In the genomic region with DNA sequence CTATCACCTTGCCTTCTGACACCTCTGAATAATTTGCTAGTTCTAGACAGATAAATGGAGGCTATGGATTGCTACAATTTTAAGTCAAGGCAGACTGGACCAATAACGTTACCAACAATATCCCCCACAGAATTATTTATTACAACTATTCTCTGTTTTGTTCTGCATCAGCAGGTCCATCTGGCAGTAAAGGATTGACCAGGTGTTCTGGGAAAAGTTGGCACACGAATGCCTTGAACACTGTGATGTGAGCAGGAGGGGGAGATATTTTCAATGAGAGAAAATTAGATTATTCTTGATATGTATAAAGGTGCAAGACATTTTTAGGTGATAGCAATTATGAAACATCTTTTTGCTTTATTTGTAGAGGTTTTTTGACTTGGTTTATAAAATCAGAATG, we compare ENCODE assay signal across 24 cellular contexts.
"Had no signal": no experiment of that assay in that cellular context is flagged by ENCODE, and none has a peak within 500 bp of the region (broad histone marks: within the 10 kb centered on the region; RNA-seq: fewer than 3 reads in every experiment).

No MANE protein-coding gene starts in this region.

- H3K9me3 ChIP-seq: colonic mucosa, pancreas, right lobe of liver, transverse colon, uterus had no signal

- H3K27ac ChIP-seq: colonic mucosa, epithelial cell of prostate, neutrophil, pancreas, right lobe of liver, transverse colon, uterus had no signal

- H3K36me3 ChIP-seq: colonic mucosa, neutrophil, pancreas, right lobe of liver, transverse colon, uterus had no signal

- H3K9me3 Mint-ChIP-seq: endodermal cell had no signal

- H3K4me1 ChIP-seq: colonic mucosa, pancreas, right lobe of liver, transverse colon, uterus had no signal

- H3K4me3 ChIP-seq: colonic mucosa, lung, pancreas, right lobe of liver, transverse colon, uterus had no signal

- H3K27me3 ChIP-seq: colonic mucosa, neutrophil, pancreas, right lobe of liver, transverse colon, uterus had no signal

- H3K27ac Mint-ChIP-seq: activated CD4-positive, alpha-beta T cell treated with anti-CD3 and anti-CD28 coated beads, Interleukin-2, amount 10 ng/mL, durations not matched to agents 24 days and 14 days; activated CD8-positive, alpha-beta T cell treated with anti-CD3 and anti-CD28 coated beads for 36 hours; activated naive CD8-positive, alpha-beta T cell treated with anti-CD3 and anti-CD28 coated beads, Interleukin-2, amount 10 ng/mL, durations not matched to agents 7 days and 5 days; activated T-helper 17 cell treated with anti-CD3 and anti-CD28 coated beads, Interleukin-2, amount 50 U/mL, for 72 hours; endodermal cell; mesothelial cell of epicardium; natural killer cell treated with Interleukin-12 subunit alpha and Interleukin-12 subunit beta and Interleukin-15 and Interleukin-18, amount 100 ng/mL, for 72 hours; stimulated activated naive CD8-positive, alpha-beta T cell treated with anti-CD3 and anti-CD28 coated beads, Interleukin-15, Interleukin-2, amounts not matched to agents 100 ng/mL and 50 ng/mL, for 24 hours had no signal

- H3K4me1 Mint-ChIP-seq: activated CD4-positive, alpha-beta T cell treated with anti-CD3 and anti-CD28 coated beads, Interleukin-2, amount 10 ng/mL, durations not matched to agents 24 days and 14 days; activated naive CD8-positive, alpha-beta T cell treated with anti-CD3 and anti-CD28 coated beads, Interleukin-2, amount 10 ng/mL, durations not matched to agents 7 days and 5 days; activated T-helper 17 cell treated with anti-CD3 and anti-CD28 coated beads, Interleukin-2, amount 50 U/mL, for 72 hours; mesothelial cell of epicardium had no signal

- H3K36me3 Mint-ChIP-seq: activated naive CD8-positive, alpha-beta T cell treated with anti-CD3 and anti-CD28 coated beads, Interleukin-2, amount 10 ng/mL, durations not matched to agents 7 days and 5 days; mesothelial cell of epicardium; natural killer cell treated with Interleukin-12 subunit alpha and Interleukin-12 subunit beta and Interleukin-15 and Interleukin-18, amount 100 ng/mL, for 72 hours had no signal

- H3K27me3 Mint-ChIP-seq: activated CD4-positive, alpha-beta T cell treated with anti-CD3 and anti-CD28 coated beads, Interleukin-2, amount 10 ng/mL, durations not matched to agents 24 days and 14 days; activated CD8-positive, alpha-beta T cell treated with anti-CD3 and anti-CD28 coated beads for 36 hours; activated naive CD8-positive, alpha-beta T cell treated with anti-CD3 and anti-CD28 coated beads, Interleukin-2, amount 10 ng/mL, durations not matched to agents 7 days and 5 days; activated T-helper 17 cell treated with anti-CD3 and anti-CD28 coated beads, Interleukin-2, amount 50 U/mL, for 72 hours; natural killer cell treated with Interleukin-12 subunit alpha and Interleukin-12 subunit beta and Interleukin-15 and Interleukin-18, amount 100 ng/mL, for 72 hours; stimulated activated naive CD8-positive, alpha-beta T cell treated with anti-CD3 and anti-CD28 coated beads, Interleukin-15, Interleukin-2, amounts not matched to agents 100 ng/mL and 50 ng/mL, for 24 hours had no signal

- H3K4me3 Mint-ChIP-seq: activated CD4-positive, alpha-beta T cell treated with anti-CD3 and anti-CD28 coated beads, Interleukin-2, amount 10 ng/mL, durations not matched to agents 24 days and 14 days; activated CD8-positive, alpha-beta T cell treated with anti-CD3 and anti-CD28 coated beads for 36 hours; activated naive CD8-positive, alpha-beta T cell treated with anti-CD3 and anti-CD28 coated beads, Interleukin-2, amount 10 ng/mL, durations not matched to agents 7 days and 5 days; activated T-helper 17 cell treated with anti-CD3 and anti-CD28 coated beads, Interleukin-2, amount 50 U/mL, for 72 hours; endodermal cell; mesothelial cell of epicardium; natural killer cell treated with Interleukin-12 subunit alpha and Interleukin-12 subunit beta and Interleukin-15 and Interleukin-18, amount 100 ng/mL, for 72 hours; stimulated activated naive CD8-positive, alpha-beta T cell treated with anti-CD3 and anti-CD28 coated beads, Interleukin-15, Interleukin-2, amounts not matched to agents 100 ng/mL and 50 ng/mL, for 24 hours had no signal

- DNase-seq: activated CD4-positive, alpha-beta T cell treated with anti-CD3 and anti-CD28 coated beads, Interleukin-2, amount 10 ng/mL, durations not matched to agents 24 days and 14 days; activated CD8-positive, alpha-beta T cell treated with anti-CD3 and anti-CD28 coated beads for 36 hours; activated naive CD4-positive, alpha-beta T cell treated with Interleukin-2 at 50 U/mL for 16 hours; activated naive CD8-positive, alpha-beta T cell treated with anti-CD3 and anti-CD28 coated beads, Interleukin-2, amount 10 ng/mL, durations not matched to agents 7 days and 5 days; activated T-cell treated with anti-CD3 and anti-CD28 coated beads, Interleukin-2, amount 50 U/mL, for 1 hour; colonic mucosa; endodermal cell; foreskin fibroblast; islet precursor cell; pancreas; right lobe of liver; small intestine; stimulated activated CD4-positive, alpha-beta T cell treated with anti-CD3 and anti-CD28 coated beads, Interleukin-15, amount 100 ng/mL, for 24 hours; stimulated activated CD4-positive, alpha-beta T cell treated with anti-CD3 and anti-CD28 coated beads, Interleukin-2, amount 100 ng/mL, for 48 hours; transverse colon; uterus had no signal

- FAIRE-seq: pancreas, small intestine had no signal

- ATAC-seq: activated CD8-positive, alpha-beta T cell treated with anti-CD3 and anti-CD28 coated beads for 36 hours; activated T-helper 17 cell treated with anti-CD3 and anti-CD28 coated beads, Interleukin-2, amount 50 U/mL, for 72 hours; left lobe of liver; natural killer cell treated with Interleukin-12 subunit alpha and Interleukin-12 subunit beta and Interleukin-15 and Interleukin-18, amount 100 ng/mL, for 72 hours; pancreas; right lobe of liver had no signal
